Comparison of ENCODE assay signal across 31 cellular contexts in genomic region chr10:72808001-72808400, GRCh38.
DNase-seq lines count a peak whose midpoint lies in the region; ATAC-seq, FAIRE-seq and TF ChIP-seq lines count a peak whose summit lies in the region.
"Had no signal": no experiment of that assay in that cellular context is flagged by ENCODE, and none has a peak within 500 bp of the region (broad histone marks: within the 10 kb centered on the region; RNA-seq: fewer than 3 reads in every experiment).

No MANE protein-coding gene starts in this region.

- TF ChIP-seq CTCF in VCaP (conservative IDR thresholded peaks at IDR 0.05) (no peak), upper lobe of left lung (IDR thresholded peaks at IDR 0.05) (no peak)

- no peak for TF ChIP-seq EP300 in upper lobe of left lung (IDR thresholded peaks at IDR 0.05)

- no peaks in the 10 kb centered on the region for H3K9me3 ChIP-seq in upper lobe of left lung
- H3K9me3 ChIP-seq: gastroesophageal sphincter, mucosa of descending colon had no signal

- no peaks in the 10 kb centered on the region for H3K27me3 ChIP-seq in upper lobe of left lung
- H3K27me3 ChIP-seq: gastroesophageal sphincter, hepatocyte had no signal

- no peak for TF ChIP-seq POLR2A in H54 (IDR thresholded peaks at IDR 0.05; ENCODE audit: low read depth, low read length)
- TF ChIP-seq POLR2A in upper lobe of left lung (IDR thresholded peaks at IDR 0.05) = no peak

- ATAC-seq in upper lobe of left lung (ENCODE audit: low FRiP score in 2 of 2) = no peak
- no peak for ATAC-seq in activated CD4-positive, CD25-positive, alpha-beta regulatory T cell treated with anti-CD3 and anti-CD28 coated beads, Interleukin-2, amount 50 U/mL, for 24 hours
- ATAC-seq: activated naive CD4-positive, alpha-beta T cell treated with anti-CD3 and anti-CD28 coated beads, Interleukin-2, amount 50 U/mL, for 72 hours; gastroesophageal sphincter; left cardiac atrium; mucosa of descending colon; stimulated activated memory B cell treated with anti-CD40 and anti-IgM and Interleukin-4, amounts not matched to agents 10 μg/mL and 1 μg/mL and 100 μg/mL, for 72 hours had no signal

- DNase-seq in H54 (ENCODE audit: insufficient read length, low spot score) (no peak), NCI-H146 treated with DMSO at 0.1 percent for 48 hours (lab: John Stamatoyannopoulos, UW; ENCODE audit: unreplicated experiment) (peak; percentile 83), NCI-H2171 (lab: John Stamatoyannopoulos, UW) (peak; percentile 36), upper lobe of left lung (no peak), hepatic stellate cell (ENCODE audit: low spot score) (no peak)
- DNase-seq in activated T-cell treated with anti-CD3 and anti-CD28 coated beads, Interleukin-2, amount 50 U/mL, for 48 hours = no peak
- DNase-seq: activated CD4-positive, alpha-beta T cell treated with anti-CD3 and anti-CD28 coated beads for 48 hours; activated CD8-positive, alpha-beta memory T cell treated with anti-CD3 and anti-CD28 coated beads for 24 hours; activated effector memory CD4-positive, alpha-beta T cell treated with Interleukin-2 at 50 U/mL for 16 hours; activated T-cell treated with anti-CD3 and anti-CD28 coated beads for 4 hours; amygdala; CD4-positive, alpha-beta memory T cell; H9; left cardiac atrium; mammary epithelial cell; MM.1S; mucosa of descending colon; NCI-H526 treated with DMSO at 0.1 percent for 48 hours; SIG-M5; T-helper 9 cell; trophoblast cell; WERI-Rb-1 had no signal

- H3K36me3 ChIP-seq in upper lobe of left lung = no peaks in the 10 kb centered on the region
- H3K36me3 ChIP-seq: gastroesophageal sphincter, WERI-Rb-1 had no signal

- no peak overlapping the region for H3K4me3 ChIP-seq in upper lobe of left lung
- H3K4me3 ChIP-seq: gastroesophageal sphincter, hepatocyte, mucosa of descending colon had no signal

- FAIRE-seq in H54 (lab: Jason Lieb, UNC) = peak; percentile 33
- FAIRE-seq: endothelial cell of umbilical vein, GM12892 had no signal

- peak overlapping the region; percentile 0; the same call in 1 of the 2 replicates for H3K27ac ChIP-seq in VCaP
- no peak overlapping the region for H3K27ac ChIP-seq in upper lobe of left lung
- H3K27ac ChIP-seq: gastroesophageal sphincter, hepatocyte, KMS-11, WERI-Rb-1 had no signal

- no peaks in the 10 kb centered on the region for H3K4me1 ChIP-seq in upper lobe of left lung

- WGBS in upper lobe of left lung, 2 donors = 78 to 85% methylated on average over 3 of the region's 3 CpGs

Comparison
In these comparisons a context has a peak if more than half of its experiments do, and no peak if none do; other contexts are left out.
1. DNase-seq: peak in NCI-H146 treated with DMSO at 0.1 percent for 48 hours (single experiment) and NCI-H2171 (single experiment); none in H54 (single experiment), upper lobe of left lung (0 of 2), activated T-cell treated with anti-CD3 and anti-CD28 coated beads, Interleukin-2, amount 50 U/mL, for 48 hours (0 of 2) and hepatic stellate cell (single experiment).